11 cellular contexts compared by ENCODE assay signal in genomic region chr7:99267530-99268360, GRCh38. TPM values are rescaled to one million over a fixed set of nuclear protein-coding genes. Genes with fewer than 3 reads are reported as not detected.
DNase-seq lines count a peak whose midpoint lies in the region; ATAC-seq and TF ChIP-seq lines count a peak whose summit lies in the region.
"Had no signal": no experiment of that assay in that cellular context is flagged by ENCODE, and none has a peak within 500 bp of the region (broad histone marks: within the 10 kb centered on the region; RNA-seq: fewer than 3 reads in every experiment).

No MANE protein-coding gene starts in this region.

- peak; percentile 85 for DNase-seq in HCT116 (ENCODE audit: low read depth, low spot score)
- peak; percentile 60 for DNase-seq in amniotic stem cell (lab: John Stamatoyannopoulos, UW)
- no peak for DNase-seq in glutamatergic neuron
- DNase-seq in stromal cell of bone marrow (ENCODE audit: low read depth), result peak; percentile 87
- DNase-seq in left ventricle myocardium superior, result no peak
- no peak for DNase-seq in GM19238 (ENCODE audit: insufficient read length, low spot score)
- DNase-seq: midbrain, Right ventricle myocardium superior had no signal

- no peak overlapping the region for H3K27ac ChIP-seq in HCT116 (ENCODE audit: low read depth, low read length)

- no peaks in the 10 kb centered on the region for H3K9me3 ChIP-seq in HCT116 (ENCODE audit: control insufficient read depth in 1 of 2, insufficient read depth in 1 of 2, low read depth in 1 of 2, low read length in 2 of 2)

- peaks cover 5% of the 10 kb centered on the region for H3K36me3 Mint-ChIP-seq in glutamatergic neuron (ENCODE audit: unreplicated experiment)
- H3K36me3 Mint-ChIP-seq: activated naive CD8-positive, alpha-beta T cell had no signal

- H3K36me3 ChIP-seq in HCT116 (ENCODE audit: control insufficient read depth in 1 of 2, insufficient read depth in 2 of 2, low read length in 2 of 2), result no peaks in the 10 kb centered on the region

- peak overlapping the region; percentile 70 for H3K4me2 ChIP-seq in HCT116 (ENCODE audit: low read length)

- H3K9ac ChIP-seq in HCT116 (ENCODE audit: low read length), result peak overlapping the region; percentile 59

- H3K9me3 Mint-ChIP-seq in glutamatergic neuron (ENCODE audit: unreplicated experiment), result peaks cover 3% of the 10 kb centered on the region

- TF ChIP-seq RAD21 in HCT116 (IDR thresholded peaks at IDR 0.05; ENCODE audit: low read depth), result no peak

- H3K27me3 ChIP-seq in HCT116 (ENCODE audit: insufficient read depth, low read length), result no peaks in the 10 kb centered on the region

- H3K4me3 Mint-ChIP-seq in glutamatergic neuron (ENCODE audit: unreplicated experiment), result no peak overlapping the region
- H3K4me3 Mint-ChIP-seq: activated naive CD8-positive, alpha-beta T cell had no signal

- POLR2A ChIA-PET in HCT116 (lab: Charles Lee), result interaction anchor here (0.6 kb wide), 1 partner anchor 125 kb away, joined by 3 read pairs; no protein-coding TSS in a partner anchor

- ATAC-seq in HCT116 (peak; percentile 97), left ventricle myocardium superior (no peak), HG03045 (IDR thresholded peaks at IDR 0.05; ENCODE audit: unreplicated experiment) (no peak), HG02678 (IDR thresholded peaks at IDR 0.05; ENCODE audit: unreplicated experiment) (no peak)

- no TSS peak for BruUV-seq in HCT116 (replicated peaks; lab: Mats Ljungman, UMichigan)

- H3K27ac Mint-ChIP-seq in glutamatergic neuron (ENCODE audit: unreplicated experiment), result peak overlapping the region; percentile 30
- H3K27ac Mint-ChIP-seq: activated naive CD8-positive, alpha-beta T cell had no signal

- intact Hi-C loops in HCT116 (cut with micrococcal nuclease) (loop anchor here (1.0 kb wide), 1 partner anchor 37 kb away; no protein-coding TSS in a partner anchor), left ventricle myocardium superior (cut with micrococcal nuclease) (no loop called here)

- H3K9me2 ChIP-seq in HCT116 (ENCODE audit: insufficient read depth), result no peaks in the 10 kb centered on the region

- no peaks in the 10 kb centered on the region for H4K20me1 ChIP-seq in HCT116 (ENCODE audit: insufficient read depth)

- no peaks in the 10 kb centered on the region for H3K79me2 ChIP-seq in HCT116 (ENCODE audit: insufficient read depth, low read length)

- peaks cover 13 to 41% of the 10 kb centered on the region in 2 experiments for H3K4me1 ChIP-seq in HCT116 (ENCODE audit: control insufficient read depth in 1 of 2, insufficient read depth in 2 of 2, low read length in 2 of 2)

- peaks cover 13% of the 10 kb centered on the region for H3K4me1 Mint-ChIP-seq in glutamatergic neuron (ENCODE audit: low read depth, unreplicated experiment)

- TF ChIP-seq POLR2A in HCT116 (IDR thresholded peaks at IDR 0.05; ENCODE audit: borderline replicate concordance, extremely low read depth, insufficient read depth, insufficient read length), result no peak

- RAD21 ChIA-PET in HCT116 (lab: Charles Lee; ENCODE audit: low non-redundant PET in 1 of 2, low total read pairs in 2 of 2, uncharacterized antibody in 2 of 2, unreplicated experiment in 2 of 2), result interaction anchor here (0.7 kb wide), 2 partner anchors 228 kb away, joined by 3 read pairs; no protein-coding TSS in a partner anchor

- no peak overlapping the region for H2AFZ ChIP-seq in HCT116 (ENCODE audit: low read depth, low read length, poor library complexity, severe bottlenecking)

- peaks cover 2% of the 10 kb centered on the region for H3K27me3 Mint-ChIP-seq in glutamatergic neuron (ENCODE audit: unreplicated experiment)
- H3K27me3 Mint-ChIP-seq: activated naive CD8-positive, alpha-beta T cell had no signal

- CTCF ChIA-PET in HCT116 (lab: Charles Lee), result interaction anchor here (0.5 kb wide), 1 partner anchor 89 kb away, joined by 3 read pairs; no protein-coding TSS in a partner anchor

- H3K4me3 ChIP-seq in HCT116 (replicated peaks in 1 of 2; ENCODE audit: low read depth in 1 of 2, low read length in 2 of 2), result peak overlapping the region in 1 of 2 experiments; percentile 7; a peak in 1 of 4 replicates

- TF ChIP-seq CTCF in HCT116 (IDR thresholded peaks at IDR 0.05 in 2 of 3, conservative IDR thresholded peaks at IDR 0.05 in 1 of 3; ENCODE audit: borderline replicate concordance in 1 of 3, insufficient read depth in 1 of 3, low read depth in 2 of 3, low read length in 2 of 3) (no peak), glutamatergic neuron (IDR thresholded peaks at IDR 0.05; ENCODE audit: partially characterized antibody, unreplicated experiment) (no peak)

TF ChIP-seq in HCT116, 20 proteins besides CTCF, POLR2A, EP300 and RAD21:
- TF ChIP-seq REST (IDR thresholded peaks at IDR 0.05; ENCODE audit: low read depth) (no peak), POLR2AphosphoS5 (IDR thresholded peaks at IDR 0.05; ENCODE audit: low read depth, low read length) (peak; percentile 40)

RNA-seq across cellular contexts. Expression of gene MYH16, which starts 4.9 kb away (rescaled TPM):
- total RNA-seq in HCT116 (2021; ENCODE audit: unreplicated experiment) (0.57 TPM), glutamatergic neuron (ENCODE audit: unreplicated experiment) (not detected), left ventricle myocardium superior (not detected)
- 1.9 and 2.6 TPM in 2 replicates for polyA plus RNA-seq in HCT116 (2012)
- total RNA-seq: Right ventricle myocardium superior had no signal

RNA-seq across cellular contexts. Expression of gene ARPC1A, which starts 58.0 kb away (rescaled TPM):
- total RNA-seq in HCT116 (2021; ENCODE audit: unreplicated experiment) (250 TPM), glutamatergic neuron (ENCODE audit: unreplicated experiment) (173 TPM), left ventricle myocardium superior (161 TPM)
- 222 and 242 TPM in 2 replicates for polyA plus RNA-seq in HCT116 (2012)

RNA-seq across cellular contexts. Expression of gene KPNA7, which starts 59.8 kb away (rescaled TPM):
- total RNA-seq in HCT116 (2021; ENCODE audit: unreplicated experiment) (not detected), glutamatergic neuron (ENCODE audit: unreplicated experiment) (not detected), left ventricle myocardium superior (not detected)
- polyA plus RNA-seq in HCT116 (2012), result 0.03 and 0.35 TPM in 2 replicates
- total RNA-seq: Right ventricle myocardium superior had no signal

Comparison
In these comparisons a context has a peak if more than half of its experiments do, and no peak if none do; other contexts are left out.
1. DNase-seq: peak in HCT116 (single experiment), amniotic stem cell (single experiment) and stromal cell of bone marrow (single experiment); none in glutamatergic neuron (single experiment), left ventricle myocardium superior (single experiment) and GM19238 (single experiment).